In the genomic region with DNA sequence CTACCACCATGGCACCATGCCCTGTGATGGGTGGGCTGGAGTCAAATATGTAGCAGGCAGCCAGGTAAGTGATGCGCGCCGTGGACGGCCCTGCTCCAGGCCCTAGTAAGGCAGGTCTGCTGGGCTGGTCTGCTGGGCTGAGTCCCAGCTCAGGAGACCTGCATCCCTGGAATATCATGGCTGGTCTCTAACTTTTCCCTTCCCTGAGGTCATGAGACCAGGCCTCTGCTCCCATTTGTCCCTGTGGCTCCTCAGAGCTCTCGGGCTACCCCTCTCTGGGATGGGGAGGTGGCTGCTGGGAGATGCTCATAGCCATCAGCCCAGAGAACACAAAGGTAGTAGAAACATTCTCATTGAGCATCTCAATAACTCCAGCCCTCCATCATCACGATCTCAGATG, we compare ENCODE assay signal across 42 cellular contexts. TPM values are rescaled to one million over a fixed set of nuclear protein-coding genes. Genes with fewer than 3 reads are reported as not detected.
A peak's percentile ranks its signal among the peaks of the same experiment; 100 is the strongest.
DNase-seq lines count a peak whose midpoint lies in the region; ATAC-seq, FAIRE-seq and TF ChIP-seq lines count a peak whose summit lies in the region.
"Had no signal": no experiment of that assay in that cellular context is flagged by ENCODE, and none has a peak within 500 bp of the region (broad histone marks: within the 10 kb centered on the region; RNA-seq: fewer than 3 reads in every experiment).

No MANE protein-coding gene starts in this region.

- peak; percentile 29 for DNase-seq in cardiac septum (ENCODE audit: low spot score)
- no peak for DNase-seq in heart right ventricle
- DNase-seq in mesenteric fat pad (ENCODE audit: low spot score), result peak; percentile 79
- no peak for DNase-seq in stimulated activated effector memory CD8-positive, alpha-beta T cell treated with anti-CD3 and anti-CD28 coated beads, Interleukin-12 subunit alpha, Interleukin-12 subunit beta, amount 100 ng/mL, for 72 hours (ENCODE audit: low spot score in 2 of 2)
- DNase-seq in urothelium cell line (ENCODE audit: low spot score), result no peak
- DNase-seq in breast epithelium (ENCODE audit: low spot score in 2 of 2), result no peak
- DNase-seq in activated naive CD4-positive, alpha-beta T cell treated with anti-CD3 and anti-CD28 coated beads, Interleukin-2, amount 50 U/mL, for 72 hours (ENCODE audit: low spot score in 2 of 2), result no peak
- DNase-seq in stimulated activated CD8-positive, alpha-beta memory T cell treated with anti-CD3 and anti-CD28 coated beads, Interleukin-4, amount 100 ng/mL, for 48 hours, result no peak
- DNase-seq: 8988T; ACHN; AML-193; BE2C; C1 segment of cervical spinal cord; Caco-2; Calu3; CD4-positive, alpha-beta memory T cell; CD4-positive, alpha-beta T cell; CD4-positive, CD25-positive, alpha-beta regulatory T cell; CD8-positive, alpha-beta memory T cell; CD8-positive, alpha-beta T cell; COR-L47; DMS 273 treated with DMSO at 0.1 percent for 48 hours; DMS153; DMS53; DMS79; DMS79 treated with DMSO at 0.1 percent for 48 hours; DND-41; EL had no signal

- H3K36me3 Mint-ChIP-seq in stimulated activated effector memory CD8-positive, alpha-beta T cell treated with anti-CD3 and anti-CD28 coated beads, Interleukin-12 subunit alpha, Interleukin-12 subunit beta, amount 100 ng/mL, for 72 hours, result no peaks in the 10 kb centered on the region
- H3K36me3 Mint-ChIP-seq in activated naive CD4-positive, alpha-beta T cell treated with anti-CD3 and anti-CD28 coated beads, Interleukin-2, amount 50 U/mL, for 72 hours, result no peaks in the 10 kb centered on the region
- H3K36me3 Mint-ChIP-seq: CD14-positive monocyte; CD4-positive, alpha-beta memory T cell; CD4-positive, CD25-positive, alpha-beta regulatory T cell; CD8-positive, alpha-beta memory T cell; CD8-positive, alpha-beta T cell had no signal

- no peak overlapping the region for H3K27ac ChIP-seq in heart right ventricle
- no peak overlapping the region for H3K27ac ChIP-seq in breast epithelium
- H3K27ac ChIP-seq: 22Rv1; A549; BLaER1; BLaER1 treated with 17β-estradiol and CSF1 and Interleukin-3, amounts not matched to agents 10 nM and 100 nM; C4-2B had no signal

- no peak for ATAC-seq in heart right ventricle
- peak; percentile 24 for ATAC-seq in stimulated activated effector memory CD8-positive, alpha-beta T cell treated with anti-CD3 and anti-CD28 coated beads, Interleukin-12 subunit alpha, Interleukin-12 subunit beta, amount 100 ng/mL, for 72 hours
- no peak for ATAC-seq in activated naive CD4-positive, alpha-beta T cell treated with anti-CD3 and anti-CD28 coated beads, Interleukin-2, amount 50 U/mL, for 72 hours
- ATAC-seq: A549; CD8-positive, alpha-beta T cell had no signal

- no peak overlapping the region for H3K4me3 Mint-ChIP-seq in stimulated activated effector memory CD8-positive, alpha-beta T cell treated with anti-CD3 and anti-CD28 coated beads, Interleukin-12 subunit alpha, Interleukin-12 subunit beta, amount 100 ng/mL, for 72 hours
- H3K4me3 Mint-ChIP-seq: B cell; CD14-positive monocyte; CD4-positive, alpha-beta memory T cell; CD4-positive, alpha-beta T cell; CD4-positive, CD25-positive, alpha-beta regulatory T cell; CD8-positive, alpha-beta memory T cell; CD8-positive, alpha-beta T cell had no signal

- intact Hi-C loops in cardiac septum (cut with DNase I) (no loop called here), heart right ventricle (cut with DNase I) (loop anchor here in 6 of 10 donors (2.0 to 10.0 kb wide), 4 partner anchors 61 to 421 kb away; partner anchors contain the start of gene NTF3 (in 1 of the 6)), breast epithelium (cut with DNase I; ENCODE audit: low total_unique reads) (no loop called here)

- no peaks in the 10 kb centered on the region for H3K9me3 Mint-ChIP-seq in stimulated activated effector memory CD8-positive, alpha-beta T cell treated with anti-CD3 and anti-CD28 coated beads, Interleukin-12 subunit alpha, Interleukin-12 subunit beta, amount 100 ng/mL, for 72 hours
- H3K9me3 Mint-ChIP-seq in activated naive CD4-positive, alpha-beta T cell treated with anti-CD3 and anti-CD28 coated beads, Interleukin-2, amount 50 U/mL, for 72 hours, result no peaks in the 10 kb centered on the region
- H3K9me3 Mint-ChIP-seq: CD4-positive, alpha-beta memory T cell; CD4-positive, alpha-beta T cell; CD8-positive, alpha-beta T cell had no signal

- H3K27ac Mint-ChIP-seq in stimulated activated effector memory CD8-positive, alpha-beta T cell treated with anti-CD3 and anti-CD28 coated beads, Interleukin-12 subunit alpha, Interleukin-12 subunit beta, amount 100 ng/mL, for 72 hours, result no peak overlapping the region
- H3K27ac Mint-ChIP-seq in activated naive CD4-positive, alpha-beta T cell treated with anti-CD3 and anti-CD28 coated beads, Interleukin-2, amount 50 U/mL, for 72 hours, result no peak overlapping the region
- H3K27ac Mint-ChIP-seq: B cell; CD14-positive monocyte; CD4-positive, alpha-beta memory T cell; CD4-positive, alpha-beta T cell; CD4-positive, CD25-positive, alpha-beta regulatory T cell; CD8-positive, alpha-beta memory T cell; CD8-positive, alpha-beta T cell had no signal

- H3K27me3 ChIP-seq in heart right ventricle (peaks cover 0 to 4% (median 0%) of the 10 kb centered on the region in 7 donors), breast epithelium (peaks cover 0 to 2% of the 10 kb centered on the region in 2 donors)
- H3K27me3 ChIP-seq: BE2C; BLaER1; BLaER1 treated with 17β-estradiol and CSF1 and Interleukin-3, amounts not matched to agents 10 nM and 100 nM had no signal

- TF ChIP-seq CTCF in heart right ventricle (IDR thresholded peaks at IDR 0.05), result no peak
- TF ChIP-seq CTCF in breast epithelium (IDR thresholded peaks at IDR 0.05), result no peak

- no peak for TF ChIP-seq POLR2A in breast epithelium (IDR thresholded peaks at IDR 0.05)

- no peaks in the 10 kb centered on the region for H3K9me3 ChIP-seq in heart right ventricle
- no peaks in the 10 kb centered on the region for H3K9me3 ChIP-seq in breast epithelium
- H3K9me3 ChIP-seq: A549; BE2C; BLaER1; BLaER1 treated with 17β-estradiol and CSF1 and Interleukin-3, amounts not matched to agents 10 nM and 100 nM; Caco-2 had no signal

- H3K4me1 Mint-ChIP-seq in stimulated activated effector memory CD8-positive, alpha-beta T cell treated with anti-CD3 and anti-CD28 coated beads, Interleukin-12 subunit alpha, Interleukin-12 subunit beta, amount 100 ng/mL, for 72 hours, result peaks cover 5% of the 10 kb centered on the region
- H3K4me1 Mint-ChIP-seq: B cell; CD14-positive monocyte; CD4-positive, alpha-beta memory T cell; CD4-positive, CD25-positive, alpha-beta regulatory T cell; CD8-positive, alpha-beta memory T cell had no signal

- H3K36me3 ChIP-seq in heart right ventricle (no peaks in the 10 kb centered on the region), breast epithelium (no peaks in the 10 kb centered on the region)
- H3K36me3 ChIP-seq: BE2C; BLaER1; BLaER1 treated with 17β-estradiol and CSF1 and Interleukin-3, amounts not matched to agents 10 nM and 100 nM had no signal

- no peak overlapping the region for H3K4me3 ChIP-seq in heart right ventricle
- H3K4me3 ChIP-seq in breast epithelium, result no peak overlapping the region
- H3K4me3 ChIP-seq: A549; BLaER1; BLaER1 treated with 17β-estradiol and CSF1 and Interleukin-3, amounts not matched to agents 10 nM and 100 nM had no signal

- H3K4me1 ChIP-seq in heart right ventricle (peaks cover 0 to 30% (median 7%) of the 10 kb centered on the region in 9 donors), breast epithelium (no peaks in the 10 kb centered on the region)
- H3K4me1 ChIP-seq: A549, BE2C, Caco-2 had no signal

- FAIRE-seq in urothelium cell line (lab: Jason Lieb, UNC), result peak; percentile 62
- FAIRE-seq: A204.1, A549, D721Med had no signal

- WGBS in heart right ventricle, 2 donors, result 91 to 99% methylated on average over 6 of the region's 6 CpGs

RNA-seq across cellular contexts. Expression of gene KCNA5, which starts 19.8 kb away (rescaled TPM):
- total RNA-seq in cardiac septum (3.2 TPM), heart right ventricle (1 to 10 TPM; 1.5 to 5.8 (median 3.4) TPM), mesenteric fat pad (0.13 TPM), breast epithelium (under 1 TPM in 2 of 3 donors, not detected in 1; 0.44 to 0.66 TPM)
- 1 to 10 TPM; 1.4 to 2.3 TPM for polyA plus RNA-seq in heart right ventricle
- total RNA-seq in activated naive CD4-positive, alpha-beta T cell treated with anti-CD3 and anti-CD28 coated beads, Interleukin-2, amount 50 U/mL, for 72 hours, result not detected
- total RNA-seq: A172; A673; Caco-2; Calu3; CD4-positive, alpha-beta memory T cell; CD4-positive, alpha-beta T cell; CD4-positive, CD25-positive, alpha-beta regulatory T cell; CD8-positive, alpha-beta memory T cell; CD8-positive, alpha-beta T cell; Daoy had no signal
- polyA plus RNA-seq: A549; AG04450; BJ; CD14-positive monocyte; CD4-positive, alpha-beta memory T cell; CD4-positive, CD25-positive, alpha-beta regulatory T cell; CD8-positive, alpha-beta memory T cell had no signal

Comparison
In these comparisons a context has a peak if more than half of its experiments do, and no peak if none do; other contexts are left out.
1. DNase-seq: peak in cardiac septum (single experiment) and mesenteric fat pad (single experiment); none in heart right ventricle (0 of 2), stimulated activated effector memory CD8-positive, alpha-beta T cell treated with anti-CD3 and anti-CD28 coated beads, Interleukin-12 subunit alpha, Interleukin-12 subunit beta, amount 100 ng/mL, for 72 hours (0 of 2), urothelium cell line (single experiment), breast epithelium (0 of 2), activated naive CD4-positive, alpha-beta T cell treated with anti-CD3 and anti-CD28 coated beads, Interleukin-2, amount 50 U/mL, for 72 hours (0 of 2) and stimulated activated CD8-positive, alpha-beta memory T cell treated with anti-CD3 and anti-CD28 coated beads, Interleukin-4, amount 100 ng/mL, for 48 hours (single experiment).
2. intact Hi-C loops: an anchor here in heart right ventricle (2.0 to 10.0 kb wide); none called in cardiac septum and breast epithelium.